In genomic region chr13:98972627-98973026, GRCh38 we compare ENCODE assay signal across 11 cellular contexts. TPM values are rescaled to one million over a fixed set of nuclear protein-coding genes. Genes with fewer than 3 reads are reported as not detected.
DNase-seq lines count a peak whose midpoint lies in the region; ATAC-seq and TF ChIP-seq lines count a peak whose summit lies in the region.
"Had no signal": no experiment of that assay in that cellular context is flagged by ENCODE, and none has a peak within 500 bp of the region (broad histone marks: within the 10 kb centered on the region; RNA-seq: fewer than 3 reads in every experiment).

No MANE protein-coding gene starts in this region.

- no peak for TF ChIP-seq POLR2A in sigmoid colon (IDR thresholded peaks at IDR 0.05)

- 0 out of 2 replicates have a peak overlapping the region, but pooled peaks have one; percentile 5 for H2AFZ ChIP-seq in GM23248

- in situ Hi-C loops in GM23248 (cut with MboI), result no loop called here

- H3K27ac ChIP-seq in GM23248 (no peak overlapping the region), sigmoid colon (peak overlapping the region in 3 of 4 donors; percentile 35 to 58 (median 46))

- no peaks in the 10 kb centered on the region for H3K79me2 ChIP-seq in GM23248 (ENCODE audit: insufficient read depth)

- H3K4me1 ChIP-seq in GM23248 (ENCODE audit: insufficient read depth), result peaks cover 31% of the 10 kb centered on the region
- peaks cover 5 to 57% (median 47%) of the 10 kb centered on the region in 4 donors for H3K4me1 ChIP-seq in sigmoid colon

- TF ChIP-seq CTCF in sigmoid colon (IDR thresholded peaks at IDR 0.05), result no peak

- H3K36me3 ChIP-seq in GM23248 (ENCODE audit: low read depth) (no peaks in the 10 kb centered on the region), sigmoid colon (no peaks in the 10 kb centered on the region)

- H3K4me2 ChIP-seq in GM23248 (ENCODE audit: unreplicated experiment), result peak overlapping the region; percentile 5

- TF ChIP-seq EP300 in sigmoid colon (IDR thresholded peaks at IDR 0.05), result no peak

- H4K20me1 ChIP-seq in GM23248 (ENCODE audit: insufficient read depth), result no peaks in the 10 kb centered on the region

- peaks cover 7% of the 10 kb centered on the region; the same call in 1 of the 2 replicates for H3F3A ChIP-seq in GM23248 (ENCODE audit: insufficient read depth)

- 48 to 52% methylated on average over 4 of the region's 4 CpGs for WGBS in GM23248 (ENCODE audit: low coverage in 1 of 2, low lambda C conversion rate in 2 of 2, missing lambda C conversion rate in 2 of 2), 2 experiments
- 83 to 88% methylated on average over 4 of the region's 4 CpGs for WGBS in sigmoid colon, 2 donors

- H3K27me3 ChIP-seq in GM23248 (replicated peaks; ENCODE audit: insufficient read depth) (no peaks in the 10 kb centered on the region), sigmoid colon (no peaks in the 10 kb centered on the region)

- H3K9ac ChIP-seq in GM23248, result no peak overlapping the region

- H3K9me2 ChIP-seq in GM23248 (ENCODE audit: insufficient read depth), result no peaks in the 10 kb centered on the region

- DNase-seq in GM23248 (peak; percentile 57), glomerular endothelial cell (ENCODE audit: extremely low read depth, low read depth, low spot score) (peak; percentile 90), sigmoid colon (no peak), NCI-H69 (lab: John Stamatoyannopoulos, UW) (no peak)
- DNase-seq: activated CD4-positive, CD25-positive, alpha-beta regulatory T cell treated with anti-CD3 and anti-CD28 coated beads, Interleukin-2, amount 50 U/mL, for 72 hours; foreskin melanocyte had no signal

- ATAC-seq in SK-N-SH treated with all-trans-retinoic acid at 6 μM for 48 hours, result peak; percentile 88
- ATAC-seq in HG03108 (IDR thresholded peaks at IDR 0.05; ENCODE audit: unreplicated experiment), result no peak
- ATAC-seq in HG02884 (IDR thresholded peaks at IDR 0.05; ENCODE audit: unreplicated experiment), result no peak
- ATAC-seq in HG02938 (IDR thresholded peaks at IDR 0.05; ENCODE audit: unreplicated experiment), result no peak
- ATAC-seq: activated naive CD4-positive, alpha-beta T cell treated with anti-CD3 and anti-CD28 coated beads, Interleukin-2, amount 50 U/mL, for 72 hours had no signal

- intact Hi-C loops in sigmoid colon (cut with DNase I), result no loop called here

- H3K9me3 ChIP-seq in GM23248 (ENCODE audit: low read depth), result no peaks in the 10 kb centered on the region
- H3K9me3 ChIP-seq in sigmoid colon, result no peaks in the 10 kb centered on the region

- H3K4me3 ChIP-seq in GM23248 (no peak overlapping the region), sigmoid colon (no peak overlapping the region)

TF ChIP-seq in SK-N-SH treated with all-trans-retinoic acid at 6 μM for 48 hours, 23 proteins besides CTCF, POLR2A, EP300 and RAD21:
- TF ChIP-seq TCF4 (CRISPR knock-in tag; IDR thresholded peaks at IDR 0.05; ENCODE audit: borderline replicate concordance) (no peak), PPARA (CRISPR knock-in tag; IDR thresholded peaks at IDR 0.05; ENCODE audit: borderline replicate concordance) (no peak), ZFP3 (CRISPR knock-in tag; IDR thresholded peaks at IDR 0.05) (no peak), ISL1 (CRISPR knock-in tag; IDR thresholded peaks at IDR 0.05) (peak; percentile 88), ARNTL (CRISPR knock-in tag; IDR thresholded peaks at IDR 0.05; ENCODE audit: borderline replicate concordance, low read depth) (no peak), TOX (CRISPR knock-in tag; IDR thresholded peaks at IDR 0.05; ENCODE audit: borderline replicate concordance) (no peak), BACH2 (CRISPR knock-in tag; IDR thresholded peaks at IDR 0.05; ENCODE audit: borderline replicate concordance) (no peak), CSRNP3 (CRISPR knock-in tag; IDR thresholded peaks at IDR 0.05) (no peak)

RNA-seq across cellular contexts. Expression of gene DOCK9, which starts 5.2 kb away (rescaled TPM):
- total RNA-seq in GM23248 (2014; rRNA removed; shearing (Covaris generic)), result 10.7 and 21.2 TPM in 2 replicates
- polyA plus RNA-seq in GM23248 (2016; fragmentation: Nextera tagmentation; extraction: Ambion mirVana) (3.2 and 4.2 TPM in 2 replicates), sigmoid colon (10 to 100 TPM; 10.8 to 34.1 (median 19.4) TPM)
- total RNA-seq in glomerular endothelial cell (400 and 419 TPM in 2 replicates), sigmoid colon (100 to 1,000 TPM in 1 of 4 donors, 10 to 100 TPM in 3; 60.4 to 126 (median 83.6) TPM)

Comparison
In these comparisons a context has a peak if more than half of its experiments do, and no peak if none do; other contexts are left out.
1. DNase-seq: peak in GM23248 (single experiment) and glomerular endothelial cell (single experiment); none in sigmoid colon (single experiment) and NCI-H69 (single experiment).